In genomic region chr1:93533677-93534076, GRCh38 we compare ENCODE assay signal across 29 cellular contexts.
"Had no signal": no experiment of that assay in that cellular context is flagged by ENCODE, and none has a peak within 500 bp of the region (broad histone marks: within the 10 kb centered on the region; RNA-seq: fewer than 3 reads in every experiment).

No MANE protein-coding gene starts in this region.

- H3K36me3 ChIP-seq: left lung, neutrophil, right atrium auricular region, thyroid gland, transverse colon had no signal

- DNase-seq: hypothalamus; immature natural killer cell; kidney; left colon; left lung; lower lobe of right lung; mammary epithelial cell; mesenchymal stem cell; naive thymus-derived CD8-positive, alpha-beta T cell; occipital lobe; stimulated activated CD4-positive, alpha-beta T cell treated with anti-CD3 and anti-CD28 coated beads, Interleukin-12 subunit alpha, Interleukin-12 subunit beta, amount 100 ng/mL, for 4 hours; stimulated activated CD4-positive, alpha-beta T cell treated with anti-CD3 and anti-CD28 coated beads, Interleukin-15, amount 100 ng/mL, for 24 hours; stimulated activated CD4-positive, alpha-beta T cell treated with anti-CD3 and anti-CD28 coated beads, Interleukin-2, amount 100 ng/mL, for 24 hours; stimulated activated CD4-positive, alpha-beta T cell treated with anti-CD3 and anti-CD28 coated beads, Interleukin-4, amount 100 ng/mL, for 1 hour; stimulated activated naive B cell treated with anti-CD40 and anti-IgM and Interleukin-4, amounts not matched to agents 10 μg/mL and 1 μg/mL and 100 μg/mL, for 72 hours; stimulated activated naive CD8-positive, alpha-beta T cell treated with anti-CD3 and anti-CD28 coated beads, Interleukin-15, Interleukin-2, amounts not matched to agents 100 U/mL and 50 U/mL, for 24 hours; stomach; testis; thyroid gland; transverse colon; upper lobe of right lung had no signal

- H3K4me1 Mint-ChIP-seq: immature natural killer cell; naive thymus-derived CD8-positive, alpha-beta T cell; neural progenitor cell had no signal

- H3K4me1 ChIP-seq: left lung, lower lobe of right lung, neural progenitor cell, parathyroid adenoma, stomach, testis, thyroid gland, upper lobe of right lung had no signal

- H2AFZ ChIP-seq: neural progenitor cell, parathyroid adenoma had no signal

- H3K27me3 Mint-ChIP-seq: stimulated activated naive B cell treated with anti-CD40 and anti-IgM and Interleukin-4, amounts not matched to agents 10 μg/mL and 1 μg/mL and 100 μg/mL, for 72 hours had no signal

- H3K4me3 ChIP-seq: left lung, lower lobe of right lung, neural progenitor cell, right atrium auricular region, skin epidermis, stomach, testis, thyroid gland, transverse colon, upper lobe of right lung had no signal

- FAIRE-seq: urothelium cell line had no signal

- H3K27ac Mint-ChIP-seq: immature natural killer cell; naive thymus-derived CD8-positive, alpha-beta T cell; nephron; neural progenitor cell; stimulated activated naive B cell treated with anti-CD40 and anti-IgM and Interleukin-4, amounts not matched to agents 10 μg/mL and 1 μg/mL and 100 μg/mL, for 72 hours had no signal

- H3K27me3 ChIP-seq: left lung, neural progenitor cell, neutrophil, right atrium auricular region, stomach, testis, thyroid gland, transverse colon, upper lobe of right lung had no signal

- H3K4me2 ChIP-seq: neural progenitor cell had no signal

- H3K27ac ChIP-seq: left lung, lower lobe of right lung, neural progenitor cell, neutrophil, parathyroid adenoma, right atrium auricular region, skin epidermis, stomach, testis, thyroid gland, transverse colon, upper lobe of right lung had no signal

- H3K9me3 Mint-ChIP-seq: immature natural killer cell; naive thymus-derived CD8-positive, alpha-beta T cell; nephron; neural progenitor cell; stimulated activated naive B cell treated with anti-CD40 and anti-IgM and Interleukin-4, amounts not matched to agents 10 μg/mL and 1 μg/mL and 100 μg/mL, for 72 hours had no signal

- H3K79me2 ChIP-seq: parathyroid adenoma had no signal

- H3K4me3 Mint-ChIP-seq: immature natural killer cell; naive thymus-derived CD8-positive, alpha-beta T cell; nephron; neural progenitor cell; stimulated activated naive B cell treated with anti-CD40 and anti-IgM and Interleukin-4, amounts not matched to agents 10 μg/mL and 1 μg/mL and 100 μg/mL, for 72 hours had no signal

- ATAC-seq: left colon; left lung; lower lobe of right lung; naive thymus-derived CD8-positive, alpha-beta T cell; sciatic nerve; stimulated activated naive B cell treated with anti-CD40 and anti-IgM and Interleukin-4, amounts not matched to agents 10 μg/mL and 1 μg/mL and 100 μg/mL, for 72 hours; stimulated activated naive CD8-positive, alpha-beta T cell treated with anti-CD3 and anti-CD28 coated beads, Interleukin-15, Interleukin-2, amounts not matched to agents 100 U/mL and 50 U/mL, for 24 hours; upper lobe of right lung had no signal

- H3K36me3 Mint-ChIP-seq: immature natural killer cell; naive thymus-derived CD8-positive, alpha-beta T cell had no signal
